ENCODE assay signal across 21 cellular contexts in the genomic region with DNA sequence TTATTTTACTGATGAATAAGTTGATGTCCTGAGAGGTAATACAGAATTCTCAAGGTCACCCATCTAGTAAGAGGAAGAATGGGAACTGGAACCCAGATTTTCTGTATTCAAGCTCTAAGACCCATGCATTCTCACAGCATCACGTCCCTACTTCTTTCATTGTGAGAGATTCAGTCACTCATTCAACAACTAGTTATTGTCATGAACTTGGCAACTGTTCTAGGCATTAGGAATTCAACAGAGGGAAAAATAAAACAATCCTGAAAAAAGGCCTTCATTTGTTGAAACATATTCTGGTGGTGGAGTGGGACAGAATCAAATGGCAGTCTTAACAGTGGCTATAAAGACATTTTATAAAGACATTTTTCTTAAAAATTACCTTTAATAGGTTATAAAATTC.
"Had no signal": no experiment of that assay in that cellular context is flagged by ENCODE, and none has a peak within 500 bp of the region (broad histone marks: within the 10 kb centered on the region; RNA-seq: fewer than 3 reads in every experiment).

No MANE protein-coding gene starts in this region.

- H3K4me1 ChIP-seq: neural progenitor cell, parathyroid adenoma, prostate gland had no signal

- H3K27ac ChIP-seq: neural progenitor cell, parathyroid adenoma, prostate gland, sigmoid colon, stomach, testis, tibial artery had no signal

- H2AFZ ChIP-seq: neural progenitor cell, parathyroid adenoma had no signal

- H3K36me3 ChIP-seq: neural progenitor cell, prostate gland, sigmoid colon, stomach, tibial artery had no signal

- H3K9me3 ChIP-seq: prostate gland, sigmoid colon, stomach, testis, tibial artery had no signal

- H3K9ac ChIP-seq: neural progenitor cell, parathyroid adenoma had no signal

- H3K27me3 ChIP-seq: testis had no signal

- DNase-seq: cerebellar nuclear complex; cortex of kidney; effector memory CD8-positive, alpha-beta T cell; erythroblast; kidney; mesenchymal stem cell; naive thymus-derived CD4-positive, alpha-beta T cell; right cardiac atrium; sigmoid colon; stimulated activated CD4-positive, alpha-beta T cell treated with anti-CD3 and anti-CD28 coated beads, Interleukin-2, amount 100 ng/mL, for 24 hours; stimulated activated CD4-positive, alpha-beta T cell treated with anti-CD3 and anti-CD28 coated beads, Interleukin-4, amount 100 ng/mL, for 24 hours; stimulated activated naive CD4-positive, alpha-beta T cell treated with Interleukin-2 at 50 U/mL for 16 hours; stomach; testis; tibial artery had no signal

- H3K4me2 ChIP-seq: neural progenitor cell had no signal

- H3K4me3 ChIP-seq: lung, neural progenitor cell, prostate gland, sigmoid colon, stomach, testis, tibial artery had no signal

- ATAC-seq: effector memory CD8-positive, alpha-beta T cell; left lobe of liver; naive thymus-derived CD4-positive, alpha-beta T cell; right cardiac atrium; stimulated activated effector memory CD8-positive, alpha-beta T cell treated with anti-CD3 and anti-CD28 coated beads, Interleukin-12 subunit alpha, Interleukin-12 subunit beta, amount 100 ng/mL, for 72 hours had no signal
